Comparison of ENCODE assay signal across 24 cellular contexts in genomic region chr1:210910020-210910575, GRCh38.
"Had no signal": no experiment of that assay in that cellular context is flagged by ENCODE, and none has a peak within 500 bp of the region (broad histone marks: within the 10 kb centered on the region; RNA-seq: fewer than 3 reads in every experiment).

No MANE protein-coding gene starts in this region.

- H3K4me1 ChIP-seq: foreskin keratinocyte, parathyroid adenoma, prostate gland, sigmoid colon, suprapubic skin, tibial artery, upper lobe of left lung, uterus had no signal

- ATAC-seq: foreskin keratinocyte; heart left ventricle; left colon; naive thymus-derived CD4-positive, alpha-beta T cell; stimulated activated effector memory CD8-positive, alpha-beta T cell treated with anti-CD3 and anti-CD28 coated beads, Interleukin-12 subunit alpha, Interleukin-12 subunit beta, amount 100 ng/mL, for 72 hours; stimulated activated naive CD8-positive, alpha-beta T cell treated with anti-CD3 and anti-CD28 coated beads, Interleukin-15, Interleukin-2, amounts not matched to agents 100 U/mL and 50 U/mL, for 24 hours had no signal

- H3K27me3 ChIP-seq: sigmoid colon, suprapubic skin, upper lobe of left lung, uterus had no signal

- H3K4me3 ChIP-seq: coronary artery, heart left ventricle, prostate gland, sigmoid colon, suprapubic skin, tibial artery, upper lobe of left lung, uterus had no signal

- H3K9me3 ChIP-seq: heart left ventricle, prostate gland, sigmoid colon, suprapubic skin, tibial artery, upper lobe of left lung, uterus had no signal

- H3K36me3 ChIP-seq: heart left ventricle, prostate gland, sigmoid colon, suprapubic skin, tibial artery, upper lobe of left lung, uterus had no signal

- H3K27ac ChIP-seq: coronary artery, foreskin keratinocyte, heart left ventricle, parathyroid adenoma, prostate gland, sigmoid colon, suprapubic skin, tibial artery, upper lobe of left lung, uterus had no signal

- DNase-seq: effector CD4-positive, alpha-beta T cell; endodermal cell; erythroblast; foreskin keratinocyte; heart left ventricle; hippocampal formation; left colon; mammary epithelial cell; naive thymus-derived CD4-positive, alpha-beta T cell; nephron progenitor cell; retina; sigmoid colon; small intestine; stimulated activated CD4-positive, alpha-beta T cell treated with anti-CD3 and anti-CD28 coated beads, Interleukin-12 subunit alpha, Interleukin-12 subunit beta, amount 100 ng/mL, for 4 hours; stimulated activated CD8-positive, alpha-beta memory T cell treated with anti-CD3 and anti-CD28 coated beads, Interleukin-4, amount 100 ng/mL, for 48 hours; stimulated activated naive CD8-positive, alpha-beta T cell treated with anti-CD3 and anti-CD28 coated beads, Interleukin-15, Interleukin-2, amounts not matched to agents 100 U/mL and 50 U/mL, for 24 hours; tibial artery; upper lobe of left lung; uterus had no signal
